8 cellular contexts compared by ENCODE assay signal in the genomic region with DNA sequence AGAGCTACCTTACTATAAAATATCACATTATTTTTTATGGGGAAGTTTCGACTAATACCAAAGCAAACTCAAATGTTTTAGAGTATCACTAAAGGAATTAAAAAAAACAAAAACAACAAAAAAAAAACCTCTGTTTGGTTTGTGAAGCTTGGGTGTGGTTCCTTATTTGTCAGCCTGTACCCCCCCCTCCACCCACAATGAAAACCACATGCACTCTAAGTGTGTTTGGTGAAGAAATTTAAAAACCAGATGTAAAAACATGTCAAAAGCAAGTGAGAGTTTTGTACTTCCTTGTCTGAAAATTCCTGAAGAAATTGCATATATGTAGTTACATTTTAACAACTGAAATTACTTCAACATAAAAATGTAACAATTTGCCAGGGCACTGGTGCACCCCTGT. TPM values are rescaled to one million over a fixed set of nuclear protein-coding genes. Genes with fewer than 3 reads are reported as not detected.
DNase-seq lines count a peak whose midpoint lies in the region; ATAC-seq and TF ChIP-seq lines count a peak whose summit lies in the region.

No MANE protein-coding gene starts in this region.

- DNase-seq in GM13977 (ENCODE audit: low spot score) (peak; percentile 26), T-helper 1 cell (peak; percentile 26 to 69 (median 59)), NCI-H1417 (lab: John Stamatoyannopoulos, UW) (no peak), psoas muscle (no peak), erythroblast (lab: John Stamatoyannopoulos, UW) (no peak)
- DNase-seq in effector CD8-positive, alpha-beta T cell (lab: John Stamatoyannopoulos, UW): peak; percentile 48
- peak in 2 of 3 experiments; percentile 19 to 34 for DNase-seq in stimulated activated CD4-positive, alpha-beta T cell treated with anti-CD3 and anti-CD28 coated beads, TNF-alpha, amount 100 ng/mL, for 4 hours (ENCODE audit: low read depth in 3 of 3)

- TF ChIP-seq POLR2A in erythroblast (IDR thresholded peaks at IDR 0.05; ENCODE audit: low read length): no peak

- H3K4me3 ChIP-seq in psoas muscle: no peak overlapping the region

- H3K36me3 ChIP-seq in psoas muscle (ENCODE audit: insufficient read depth in 1 of 2, low read depth in 1 of 2): peaks cover 0 to 17% of the 10 kb centered on the region in 2 donors

- H3K9me3 ChIP-seq in psoas muscle: no peaks in the 10 kb centered on the region

- TF ChIP-seq CTCF in GM13977 (IDR thresholded peaks at IDR 0.05; ENCODE audit: extremely low read depth, insufficient read depth, missing control alignments) (no peak), psoas muscle (IDR thresholded peaks at IDR 0.05) (no peak)

- H3K27me3 ChIP-seq in psoas muscle (ENCODE audit: insufficient read depth in 3 of 3, low read length in 2 of 3): no peaks in the 10 kb centered on the region

- intact Hi-C loops in psoas muscle (cut with DNase I): loop anchor here in 1 of 2 donors (10.0 kb wide), 1 partner anchor 119 kb away; no protein-coding TSS in a partner anchor

- no peak overlapping the region for H3K27ac ChIP-seq in psoas muscle

- H3K4me1 ChIP-seq in psoas muscle: peaks cover 20% of the 10 kb centered on the region

- in situ Hi-C loops in GM13977 (cut with MboI; ENCODE audit: low pct_unique_long_range_greater_than_20kb, low sequenced_read_pairs, unreplicated experiment): no loop called here

- WGBS in psoas muscle, 3 donors: 78 to 94% (median 91%) methylated on average over 1 of the region's 1 CpG

- no peak for ATAC-seq in psoas muscle
- ATAC-seq in GM19452 (IDR thresholded peaks at IDR 0.05; ENCODE audit: unreplicated experiment): no peak

RNA-seq across cellular contexts. Expression of a gene that starts 3.1 kb away (rescaled TPM):
- 10 to 100 TPM in 3 of 4 donors, 1 to 10 TPM in 1; 7.7 to 13.6 (median 12.6) TPM for total RNA-seq in psoas muscle
- polyA plus RNA-seq in psoas muscle: 10 to 100 TPM in 1 of 3 donors, 1 to 10 TPM in 2; 8.1 to 18.9 (median 8.4) TPM

RNA-seq across cellular contexts. Expression of a gene that starts 49.9 kb away (rescaled TPM):
- 100 to 1,000 TPM in 2 of 4 donors, 10 to 100 TPM in 2; 64.6 to 182 (median 125) TPM for total RNA-seq in psoas muscle
- 100 to 1,000 TPM; 109 to 267 (median 176) TPM for polyA plus RNA-seq in psoas muscle

Comparison
In these comparisons a context has a peak if more than half of its experiments do, and no peak if none do; other contexts are left out.
1. DNase-seq: peak in GM13977 (single experiment), T-helper 1 cell (5 of 5), effector CD8-positive, alpha-beta T cell (single experiment) and stimulated activated CD4-positive, alpha-beta T cell treated with anti-CD3 and anti-CD28 coated beads, TNF-alpha, amount 100 ng/mL, for 4 hours (2 of 3); none in NCI-H1417 (0 of 3), psoas muscle (0 of 2) and erythroblast (0 of 2).